20 cellular contexts compared by ENCODE assay signal in the genomic region with DNA sequence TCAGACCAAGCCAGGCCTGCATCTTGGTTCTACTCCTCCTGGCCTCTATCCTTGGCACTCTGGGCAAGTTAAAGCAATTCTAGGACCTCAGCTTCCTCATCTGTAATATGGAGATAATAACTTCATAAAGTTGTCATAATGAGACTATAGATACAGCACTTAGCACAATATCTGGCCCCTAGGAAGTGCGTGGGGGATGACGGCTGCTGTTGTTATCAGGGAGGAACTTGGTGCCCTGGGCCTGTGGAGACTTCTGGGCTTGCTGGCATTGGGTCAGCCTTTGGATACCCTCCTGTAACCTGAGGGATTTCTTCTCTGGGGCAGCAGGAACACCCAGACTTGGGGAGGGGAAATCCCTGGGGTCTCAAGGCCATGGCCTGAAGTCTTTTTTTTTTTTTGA.
"Had no signal": no experiment of that assay in that cellular context is flagged by ENCODE, and none has a peak within 500 bp of the region (broad histone marks: within the 10 kb centered on the region; RNA-seq: fewer than 3 reads in every experiment).

No MANE protein-coding gene starts in this region.

- ATAC-seq: activated CD8-positive, alpha-beta memory T cell treated with anti-CD3 and anti-CD28 coated beads, Interleukin-2, amount 10 ng/mL, durations not matched to agents 7 days and 5 days; left ventricle myocardium superior; naive thymus-derived CD4-positive, alpha-beta T cell had no signal

- H3K27me3 ChIP-seq: breast epithelium, esophagus squamous epithelium, sigmoid colon, tibial nerve had no signal

- H3K36me3 ChIP-seq: WERI-Rb-1 had no signal

- H3K27ac ChIP-seq: breast epithelium, esophagus squamous epithelium, parathyroid adenoma, sigmoid colon, tibial nerve, WERI-Rb-1 had no signal

- FAIRE-seq: astrocyte, urothelium cell line had no signal

- H3K4me1 ChIP-seq: esophagus squamous epithelium, parathyroid adenoma, sigmoid colon had no signal

- H3K79me2 ChIP-seq: parathyroid adenoma had no signal

- H3K9ac ChIP-seq: parathyroid adenoma had no signal

- H3K4me3 ChIP-seq: breast epithelium, esophagus squamous epithelium, sigmoid colon, tibial nerve had no signal

- H2AFZ ChIP-seq: parathyroid adenoma had no signal

- H3K9me3 ChIP-seq: breast epithelium, esophagus squamous epithelium, sigmoid colon, tibial nerve had no signal

- DNase-seq: activated CD4-positive, alpha-beta memory T cell treated with anti-CD3 and anti-CD28 coated beads for 36 hours; activated CD4-positive, alpha-beta T cell treated with anti-CD3 and anti-CD28 coated beads for 4 hours; activated CD8-positive, alpha-beta memory T cell treated with anti-CD3 and anti-CD28 coated beads, Interleukin-2, amount 10 ng/mL, durations not matched to agents 7 days and 5 days; activated naive CD4-positive, alpha-beta T cell treated with anti-CD3 and anti-CD28 coated beads for 36 hours; effector CD8-positive, alpha-beta T cell; esophagus squamous epithelium; immature natural killer cell; left ventricle myocardium superior; mesenchymal stem cell; naive thymus-derived CD4-positive, alpha-beta T cell; sigmoid colon; stimulated activated CD8-positive, alpha-beta memory T cell treated with anti-CD3 and anti-CD28 coated beads, Interleukin-4, amount 100 ng/mL, for 48 hours; stimulated activated naive CD4-positive, alpha-beta T cell; T1000; WERI-Rb-1 had no signal
